In the genomic region with DNA sequence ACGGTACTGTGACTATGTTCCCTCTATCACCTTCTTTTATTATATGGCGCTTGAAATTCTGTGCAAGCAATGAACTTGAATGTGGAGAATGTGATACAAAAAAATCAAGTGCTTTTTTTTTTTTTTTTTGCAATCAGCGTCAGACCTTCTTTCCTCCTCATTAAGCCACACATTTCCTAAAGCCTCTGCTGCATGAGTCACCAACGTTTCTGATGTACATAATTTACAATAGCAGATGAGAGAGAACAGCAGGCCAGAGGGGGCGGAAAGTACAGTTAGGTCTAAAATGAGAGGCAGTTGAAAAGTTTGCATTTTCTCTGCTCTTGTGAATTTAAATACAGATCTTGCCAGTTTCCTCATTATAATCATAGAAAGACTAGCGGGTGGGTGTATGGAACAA, we compare ENCODE assay signal across 10 cellular contexts.
DNase-seq lines count a peak whose midpoint lies in the region; ATAC-seq, FAIRE-seq and TF ChIP-seq lines count a peak whose summit lies in the region.
"Had no signal": no experiment of that assay in that cellular context is flagged by ENCODE, and none has a peak within 500 bp of the region (broad histone marks: within the 10 kb centered on the region; RNA-seq: fewer than 3 reads in every experiment).

No MANE protein-coding gene starts in this region.

- 35 to 57% (median 44%) methylated on average over 6 of the region's 6 CpGs for WGBS in small intestine, 3 donors

- H3K27me3 ChIP-seq in HAP-1 (ENCODE audit: low read depth) = no peaks in the 10 kb centered on the region
- H3K27me3 ChIP-seq in small intestine (ENCODE audit: control insufficient read depth in 2 of 2, insufficient read depth in 2 of 2, low read length in 2 of 2) = no peaks in the 10 kb centered on the region

- H3K36me3 Mint-ChIP-seq in brain = no peaks in the 10 kb centered on the region

- ATAC-seq in GM18520 (IDR thresholded peaks at IDR 0.05; ENCODE audit: unreplicated experiment) = no peak

- H3K9me3 ChIP-seq in HAP-1 (no peaks in the 10 kb centered on the region), small intestine (ENCODE audit: control insufficient read depth, low read depth) (no peaks in the 10 kb centered on the region), kidney (ENCODE audit: control insufficient read depth in 1 of 2, low read length in 2 of 2) (no peaks in the 10 kb centered on the region)

- peaks cover 6% of the 10 kb centered on the region; the same call in 1 of the 2 replicates for H3K4me1 ChIP-seq in HAP-1
- no peaks in the 10 kb centered on the region for H3K4me1 ChIP-seq in small intestine (ENCODE audit: control insufficient read depth in 2 of 2, insufficient read depth in 1 of 2, low read depth in 1 of 2, low read length in 1 of 2)
- H3K4me1 ChIP-seq in kidney (ENCODE audit: control insufficient read depth in 1 of 2, insufficient read depth in 1 of 2, low read depth in 1 of 2, low read length in 2 of 2) = no peaks in the 10 kb centered on the region

- no peaks in the 10 kb centered on the region for H3K27me3 Mint-ChIP-seq in brain

- H3K36me3 ChIP-seq in HAP-1 (replicated peaks) (no peaks in the 10 kb centered on the region), small intestine (ENCODE audit: control insufficient read depth in 2 of 2, insufficient read depth in 2 of 2, low read length in 2 of 2) (no peaks in the 10 kb centered on the region), kidney (ENCODE audit: control insufficient read depth in 1 of 2, insufficient read depth in 2 of 2, low read length in 2 of 2) (no peaks in the 10 kb centered on the region)

- in situ Hi-C loops in HAP-1 (cut with MboI; ENCODE audit: low sequenced_read_pairs) = loop anchor here (25.0 kb wide), 1 partner anchor 188 kb away; no protein-coding TSS in a partner anchor

- no peak overlapping the region for H3K9ac ChIP-seq in kidney (ENCODE audit: low read length in 2 of 2)

- H3K27ac Mint-ChIP-seq in brain = peak overlapping the region in 3 of 5 experiments; percentile 21 to 72 (median 46)

- H3K4me1 Mint-ChIP-seq in brain = peaks cover 25% of the 10 kb centered on the region

- H3K4me3 Mint-ChIP-seq in brain = no peak overlapping the region
- H3K4me3 Mint-ChIP-seq: neural crest cell had no signal

- no peak for FAIRE-seq in small intestine (lab: Jason Lieb, UNC)
- FAIRE-seq in kidney (lab: Jason Lieb, UNC) = no peak

- DNase-seq in HAP-1 (ENCODE audit: low spot score in 2 of 2) = peak; percentile 20
- peak; percentile 45 for DNase-seq in SW480 (ENCODE audit: low spot score)
- peak; percentile 37 for DNase-seq in small intestine
- DNase-seq in NCI-H2081 treated with DMSO at 0.1 percent for 48 hours (lab: John Stamatoyannopoulos, UW) = no peak
- DNase-seq in kidney = no peak
- no peak for DNase-seq in DMS153 (lab: John Stamatoyannopoulos, UW)

- TF ChIP-seq CTCF in brain (conservative IDR thresholded peaks at IDR 0.05) = no peak
- TF ChIP-seq CTCF in kidney (IDR thresholded peaks at IDR 0.05; ENCODE audit: borderline replicate concordance, extremely low read depth, insufficient read depth) = no peak

- H3K27ac ChIP-seq in small intestine (ENCODE audit: low read depth in 1 of 2, low read length in 1 of 2) (no peak overlapping the region), kidney (ENCODE audit: low read depth in 2 of 2, low read length in 2 of 2) (no peak overlapping the region)
- H3K27ac ChIP-seq: PC-9 had no signal

- H3K9me3 Mint-ChIP-seq in brain = peaks cover 0 to 23% (median 2%) of the 10 kb centered on the region in 5 experiments

- intact Hi-C loops in kidney (cut with DNase I) = no loop called here

- H3K4me3 ChIP-seq in HAP-1 (no peak overlapping the region), small intestine (ENCODE audit: low read depth in 1 of 2, low read length in 2 of 2) (no peak overlapping the region), kidney (ENCODE audit: low read length in 2 of 2) (no peak overlapping the region)
- H3K4me3 ChIP-seq: PC-9 had no signal

Comparison
In these comparisons a context has a peak if more than half of its experiments do, and no peak if none do; other contexts are left out.
1. DNase-seq: peak in HAP-1 (2 of 2), SW480 (single experiment) and small intestine (single experiment); none in NCI-H2081 treated with DMSO at 0.1 percent for 48 hours (single experiment), kidney (single experiment) and DMS153 (single experiment).